Comparison of ENCODE assay signal across 8 cellular contexts in genomic region chr4:10018818-10019438, GRCh38. TPM values are rescaled to one million over a fixed set of nuclear protein-coding genes. Genes with fewer than 3 reads are reported as not detected.
A peak's percentile ranks its signal among the peaks of the same experiment; 100 is the strongest.
DNase-seq lines count a peak whose midpoint lies in the region; ATAC-seq and TF ChIP-seq lines count a peak whose summit lies in the region.

No MANE protein-coding gene starts in this region.

- CTCF ChIA-PET in Calu3 (lab: Charles Lee): interaction anchor here (0.9 kb wide), 1 partner anchor 14 kb away, joined by 3 read pairs; no protein-coding TSS in a partner anchor
- CTCF ChIA-PET in PC-9 (lab: Charles Lee): interaction anchor here (0.6 to 0.8 kb wide), 2 partner anchors 10 kb away, joined by 3 to 6 read pairs; no protein-coding TSS in a partner anchor
- CTCF ChIA-PET in naive thymus-derived CD4-positive, alpha-beta T cell (lab: Charles Lee): interaction anchor here (0.6 to 1.5 kb wide), 7 partner anchors 9 to 1469 kb away, joined by 3 to 5 read pairs (median 4); no protein-coding TSS in a partner anchor

- H3K36me3 Mint-ChIP-seq in Calu3 (ENCODE audit: insufficient read depth, unreplicated experiment): no peaks in the 10 kb centered on the region
- no peaks in the 10 kb centered on the region for H3K36me3 Mint-ChIP-seq in activated T-helper 17 cell treated with anti-CD3 and anti-CD28 coated beads, Interleukin-2, amount 50 U/mL, for 72 hours (ENCODE audit: low read depth)
- peaks cover 0 to 4% (median 0%) of the 10 kb centered on the region in 5 donors for H3K36me3 Mint-ChIP-seq in naive thymus-derived CD4-positive, alpha-beta T cell
- H3K36me3 Mint-ChIP-seq in stimulated activated memory B cell treated with anti-CD40 and anti-IgM and Interleukin-4, amounts not matched to agents 10 μg/mL and 1 μg/mL and 100 μg/mL, for 72 hours: no peaks in the 10 kb centered on the region

- no peaks in the 10 kb centered on the region for H3K36me3 ChIP-seq in PC-9 (ENCODE audit: low read depth)
- no peaks in the 10 kb centered on the region for H3K36me3 ChIP-seq in naive thymus-derived CD4-positive, alpha-beta T cell (ENCODE audit: control insufficient read depth in 2 of 3, insufficient read depth in 3 of 3, low read length in 3 of 3)

- DNase-seq in Calu3 (peak; percentile 90), HUDEP-2 (lab: John Stamatoyannopoulos, UW; ENCODE audit: unreplicated experiment in 76 of 76) (peak in 73 of 76 experiments; percentile 3 to 84 (median 63)), PC-9 (peak; percentile 68 to 90), fibroblast of mammary gland (ENCODE audit: low read depth) (peak; percentile 90)
- peak; percentile 92 to 96 (median 95) for DNase-seq in naive thymus-derived CD4-positive, alpha-beta T cell

- intact Hi-C loops in Calu3 (cut with micrococcal nuclease; ENCODE audit: unreplicated experiment): loop anchor here (5.0 to 10.0 kb wide), 3 partner anchors 43 to 524 kb away; no protein-coding TSS in a partner anchor
- intact Hi-C loops in PC-9 (cut with micrococcal nuclease; ENCODE audit: unreplicated experiment): loop anchor here (1.0 to 10.0 kb wide), 7 partner anchors 44 to 516 kb away; partner anchors contain the start of gene WDR1
- intact Hi-C loops in naive thymus-derived CD4-positive, alpha-beta T cell (cut with micrococcal nuclease): loop anchor here (1.0 to 10.0 kb wide), 18 partner anchors 53 to 1452 kb away; partner anchors contain the start of genes ZNF518B (in 2 of the 2) and WDR1 (in 1 of the 2)

- H3K27ac ChIP-seq in PC-9: no peak overlapping the region
- H3K27ac ChIP-seq in naive thymus-derived CD4-positive, alpha-beta T cell (ENCODE audit: low read depth, low read length): peak overlapping the region; percentile 81

- no peaks in the 10 kb centered on the region for H3K9me3 Mint-ChIP-seq in Calu3 (ENCODE audit: low read depth, unreplicated experiment)
- no peaks in the 10 kb centered on the region for H3K9me3 Mint-ChIP-seq in activated T-helper 17 cell treated with anti-CD3 and anti-CD28 coated beads, Interleukin-2, amount 50 U/mL, for 72 hours
- no peaks in the 10 kb centered on the region for H3K9me3 Mint-ChIP-seq in naive thymus-derived CD4-positive, alpha-beta T cell
- H3K9me3 Mint-ChIP-seq in stimulated activated memory B cell treated with anti-CD40 and anti-IgM and Interleukin-4, amounts not matched to agents 10 μg/mL and 1 μg/mL and 100 μg/mL, for 72 hours: no peaks in the 10 kb centered on the region

- H3K4me1 ChIP-seq in PC-9 (replicated peaks; ENCODE audit: insufficient read depth): no peaks in the 10 kb centered on the region
- H3K4me1 ChIP-seq in naive thymus-derived CD4-positive, alpha-beta T cell (ENCODE audit: control insufficient read depth in 2 of 2, insufficient read depth in 2 of 2, low read length in 2 of 2): peaks cover 6 to 10% of the 10 kb centered on the region in 2 donors

- H3K4me2 ChIP-seq in PC-9: peak overlapping the region; percentile 30

- H4K20me1 ChIP-seq in PC-9 (ENCODE audit: insufficient read depth): no peaks in the 10 kb centered on the region

- H3K27me3 ChIP-seq in PC-9 (ENCODE audit: insufficient read depth, low read depth): no peaks in the 10 kb centered on the region
- no peaks in the 10 kb centered on the region for H3K27me3 ChIP-seq in naive thymus-derived CD4-positive, alpha-beta T cell (ENCODE audit: control insufficient read depth in 2 of 2, insufficient read depth in 2 of 2, low read length in 2 of 2)

- peaks cover 5% of the 10 kb centered on the region for H3K27me3 Mint-ChIP-seq in Calu3 (ENCODE audit: unreplicated experiment)
- H3K27me3 Mint-ChIP-seq in activated T-helper 17 cell treated with anti-CD3 and anti-CD28 coated beads, Interleukin-2, amount 50 U/mL, for 72 hours: no peaks in the 10 kb centered on the region
- H3K27me3 Mint-ChIP-seq in naive thymus-derived CD4-positive, alpha-beta T cell: no peaks in the 10 kb centered on the region
- no peaks in the 10 kb centered on the region for H3K27me3 Mint-ChIP-seq in stimulated activated memory B cell treated with anti-CD40 and anti-IgM and Interleukin-4, amounts not matched to agents 10 μg/mL and 1 μg/mL and 100 μg/mL, for 72 hours

- peak overlapping the region; percentile 33; the same call in 1 of the 2 replicates for H3K4me3 ChIP-seq in PC-9
- H3K4me3 ChIP-seq in fibroblast of mammary gland (ENCODE audit: control insufficient read depth, low read depth, low read length): peak overlapping the region; percentile 44
- H3K4me3 ChIP-seq in naive thymus-derived CD4-positive, alpha-beta T cell (ENCODE audit: low read length): peak overlapping the region; percentile 75

- H3K4me3 Mint-ChIP-seq in Calu3 (ENCODE audit: low read depth, unreplicated experiment): peak overlapping the region; percentile 81
- H3K4me3 Mint-ChIP-seq in activated T-helper 17 cell treated with anti-CD3 and anti-CD28 coated beads, Interleukin-2, amount 50 U/mL, for 72 hours: peak overlapping the region; percentile 86
- H3K4me3 Mint-ChIP-seq in naive thymus-derived CD4-positive, alpha-beta T cell: peak overlapping the region; percentile 83 to 96 (median 90)
- peak overlapping the region; percentile 84 for H3K4me3 Mint-ChIP-seq in stimulated activated memory B cell treated with anti-CD40 and anti-IgM and Interleukin-4, amounts not matched to agents 10 μg/mL and 1 μg/mL and 100 μg/mL, for 72 hours

- peak overlapping the region; percentile 74 for H3K27ac Mint-ChIP-seq in Calu3 (ENCODE audit: unreplicated experiment)
- H3K27ac Mint-ChIP-seq in activated T-helper 17 cell treated with anti-CD3 and anti-CD28 coated beads, Interleukin-2, amount 50 U/mL, for 72 hours: peak overlapping the region; percentile 87
- H3K27ac Mint-ChIP-seq in naive thymus-derived CD4-positive, alpha-beta T cell: peak overlapping the region; percentile 82 to 98 (median 97)
- peak overlapping the region; percentile 83 for H3K27ac Mint-ChIP-seq in stimulated activated memory B cell treated with anti-CD40 and anti-IgM and Interleukin-4, amounts not matched to agents 10 μg/mL and 1 μg/mL and 100 μg/mL, for 72 hours

- peak; percentile 96 for ATAC-seq in GM21360 (IDR thresholded peaks at IDR 0.05; ENCODE audit: unreplicated experiment)
- peak; percentile 100 for ATAC-seq in activated T-helper 17 cell treated with anti-CD3 and anti-CD28 coated beads, Interleukin-2, amount 50 U/mL, for 72 hours (replicated peaks)
- peak; percentile 99 for ATAC-seq in naive thymus-derived CD4-positive, alpha-beta T cell
- peak; percentile 98 for ATAC-seq in stimulated activated memory B cell treated with anti-CD40 and anti-IgM and Interleukin-4, amounts not matched to agents 10 μg/mL and 1 μg/mL and 100 μg/mL, for 72 hours

- BruUV-seq in Calu3 (replicated peaks; lab: Mats Ljungman, UMichigan) (no TSS peak), PC-9 (replicated peaks; lab: Mats Ljungman, UMichigan) (no TSS peak)

- no peaks in the 10 kb centered on the region for H3K9me2 ChIP-seq in PC-9 (ENCODE audit: insufficient read depth)

- H3K79me2 ChIP-seq in PC-9 (ENCODE audit: low read depth): no peaks in the 10 kb centered on the region

- TF ChIP-seq CTCF in Calu3 (IDR thresholded peaks at IDR 0.05; ENCODE audit: unreplicated experiment): peak; percentile 82
- peak; percentile 84 for TF ChIP-seq CTCF in PC-9 (conservative IDR thresholded peaks at IDR 0.05)
- TF ChIP-seq CTCF in fibroblast of mammary gland (conservative IDR thresholded peaks at IDR 0.05; ENCODE audit: control insufficient read depth, insufficient read depth, low read depth, low read length): peak; percentile 70

- no peaks in the 10 kb centered on the region for H3F3A ChIP-seq in PC-9 (ENCODE audit: insufficient read depth, low read depth)

- H2AFZ ChIP-seq in PC-9: 0 out of 2 replicates have a peak overlapping the region, but pooled peaks have one; percentile 55

- POLR2A ChIA-PET in PC-9 (lab: Charles Lee; ENCODE audit: unreplicated experiment): no interaction called here
- POLR2A ChIA-PET in naive thymus-derived CD4-positive, alpha-beta T cell (lab: Charles Lee): interaction anchor here (0.6 to 1.3 kb wide), 4 partner anchors 75 to 99 kb away, joined by 3 to 6 read pairs (median 4); partner anchors contain the start of gene WDR1

- H3K4me1 Mint-ChIP-seq in Calu3 (ENCODE audit: low read depth, unreplicated experiment): no peaks in the 10 kb centered on the region
- no peaks in the 10 kb centered on the region for H3K4me1 Mint-ChIP-seq in activated T-helper 17 cell treated with anti-CD3 and anti-CD28 coated beads, Interleukin-2, amount 50 U/mL, for 72 hours
- peaks cover 8 to 25% (median 13%) of the 10 kb centered on the region in 7 donors for H3K4me1 Mint-ChIP-seq in naive thymus-derived CD4-positive, alpha-beta T cell
- H3K4me1 Mint-ChIP-seq in stimulated activated memory B cell treated with anti-CD40 and anti-IgM and Interleukin-4, amounts not matched to agents 10 μg/mL and 1 μg/mL and 100 μg/mL, for 72 hours: peaks cover 41% of the 10 kb centered on the region

- H3K9me3 ChIP-seq in PC-9 (ENCODE audit: insufficient read depth, low read depth): no peaks in the 10 kb centered on the region
- H3K9me3 ChIP-seq in naive thymus-derived CD4-positive, alpha-beta T cell (ENCODE audit: control insufficient read depth in 2 of 3, low read length in 3 of 3): no peaks in the 10 kb centered on the region

RNA-seq across cellular contexts. Expression of gene SLC2A9, which starts 2.4 kb away (rescaled TPM):
- 1.4 and 1.8 TPM in 2 replicates for total RNA-seq in Calu3 (2022)
- 0.28 and 1.1 TPM in 2 replicates for total RNA-seq in PC-9 (2021)
- total RNA-seq in activated T-helper 17 cell treated with anti-CD3 and anti-CD28 coated beads, Interleukin-2, amount 50 U/mL, for 72 hours: 1 to 10 TPM; 1.1 to 1.8 TPM
- 1 to 10 TPM; 1.5 to 9.6 (median 3.8) TPM for total RNA-seq in naive thymus-derived CD4-positive, alpha-beta T cell
- polyA plus RNA-seq in naive thymus-derived CD4-positive, alpha-beta T cell: 1 to 10 TPM in 1 of 2 donors, under 1 TPM in 1; 0.36 to 1.5 TPM
